Comparison of ENCODE assay signal across 31 cellular contexts in genomic region chr3:136428167-136428566, GRCh38.
DNase-seq lines count a peak whose midpoint lies in the region; ATAC-seq, FAIRE-seq and TF ChIP-seq lines count a peak whose summit lies in the region.
"Had no signal": no experiment of that assay in that cellular context is flagged by ENCODE, and none has a peak within 500 bp of the region (broad histone marks: within the 10 kb centered on the region; RNA-seq: fewer than 3 reads in every experiment).

No MANE protein-coding gene starts in this region.

- H3K4me3 ChIP-seq in mammary epithelial cell (replicated peaks in 1 of 3; ENCODE audit: insufficient read depth in 1 of 3, low read depth in 2 of 3, low read length in 3 of 3) (no peak overlapping the region), K562 (no peak overlapping the region), pancreas (no peak overlapping the region)
- H3K4me3 ChIP-seq: adrenal gland, HAP-1, left ventricle myocardium inferior, suprapubic skin, upper lobe of right lung had no signal

- ATAC-seq in K562: peak; percentile 42; the same call in 1 of the 3 replicates
- no peak for ATAC-seq in pancreas
- ATAC-seq: activated T-helper 17 cell treated with anti-CD3 and anti-CD28 coated beads, Interleukin-2, amount 50 U/mL, for 72 hours; naive thymus-derived CD4-positive, alpha-beta T cell; PC-3; upper lobe of right lung had no signal

- no peak for TF ChIP-seq CTCF in MCF 10A (IDR thresholded peaks at IDR 0.05; ENCODE audit: unreplicated experiment)
- TF ChIP-seq CTCF in mammary epithelial cell (conservative IDR thresholded peaks at IDR 0.05 in 1 of 2, IDR thresholded peaks at IDR 0.05 in 1 of 2; ENCODE audit: extremely low read depth in 1 of 2, insufficient read depth in 1 of 2, low read depth in 1 of 2, low read length in 2 of 2): no peak
- no peak for TF ChIP-seq CTCF in K562 (IDR thresholded peaks at IDR 0.05 in 2 of 3, conservative IDR thresholded peaks at IDR 0.05 in 1 of 3; ENCODE audit: insufficient read depth in 2 of 3, low read depth in 1 of 3, low read length in 3 of 3)
- no peak for TF ChIP-seq CTCF in CD14-positive monocyte (IDR thresholded peaks at IDR 0.05)
- no peak for TF ChIP-seq CTCF in pancreas (IDR thresholded peaks at IDR 0.05)

- H3K27me3 Mint-ChIP-seq in MCF 10A (ENCODE audit: insufficient read depth, unreplicated experiment) (no peaks in the 10 kb centered on the region), CD14-positive monocyte (ENCODE audit: low read depth in 3 of 3) (peaks cover 0 to 2% (median 0%) of the 10 kb centered on the region in 3 donors)
- H3K27me3 Mint-ChIP-seq: activated CD4-positive, alpha-beta memory T cell treated with anti-CD3 and anti-CD28 coated beads, Interleukin-2, amount 10 ng/mL, durations not matched to agents 7 days and 5 days; activated naive CD4-positive, alpha-beta T cell treated with anti-CD3 and anti-CD28 coated beads, Interleukin-2, amount 10 ng/mL, durations not matched to agents 7 days and 5 days; activated T-helper 17 cell treated with anti-CD3 and anti-CD28 coated beads, Interleukin-2, amount 50 U/mL, for 72 hours; naive thymus-derived CD4-positive, alpha-beta T cell had no signal

- intact Hi-C loops in MCF 10A (cut with micrococcal nuclease): no loop called here
- intact Hi-C loops in mammary epithelial cell (cut with micrococcal nuclease): no loop called here
- intact Hi-C loops in K562 (cut with micrococcal nuclease): no loop called here
- intact Hi-C loops in CD14-positive monocyte (cut with micrococcal nuclease): no loop called here
- intact Hi-C loops in pancreas (cut with DNase I): no loop called here

- no peaks in the 10 kb centered on the region for H3K9me1 ChIP-seq in K562 (ENCODE audit: control insufficient read depth, insufficient read depth, low read length)

- TF ChIP-seq EP300 in K562 (IDR thresholded peaks at IDR 0.05; ENCODE audit: low read length): no peak

- H3K27me3 ChIP-seq in mammary epithelial cell (ENCODE audit: insufficient read depth, low read length) (no peaks in the 10 kb centered on the region), K562 (ENCODE audit: control insufficient read depth in 2 of 2, insufficient read depth in 2 of 2, low read length in 2 of 2) (no peaks in the 10 kb centered on the region), pancreas (no peaks in the 10 kb centered on the region)
- H3K27me3 ChIP-seq: adrenal gland, brain microvascular endothelial cell, suprapubic skin, upper lobe of right lung had no signal

- H3K27ac ChIP-seq in mammary epithelial cell (ENCODE audit: insufficient read depth, low read depth, low read length) (no peak overlapping the region), K562 (ENCODE audit: extremely low read depth, low read depth, low read length) (no peak overlapping the region), pancreas (no peak overlapping the region)
- H3K27ac ChIP-seq: brain microvascular endothelial cell, left ventricle myocardium inferior, suprapubic skin, upper lobe of right lung had no signal

- H3K9me3 ChIP-seq in mammary epithelial cell (replicated peaks; ENCODE audit: insufficient read depth, low read length) (no peaks in the 10 kb centered on the region), K562 (replicated peaks; ENCODE audit: control insufficient read depth, insufficient read depth, low read depth, low read length) (no peaks in the 10 kb centered on the region), pancreas (no peaks in the 10 kb centered on the region)
- H3K9me3 ChIP-seq: adrenal gland, HAP-1, left ventricle myocardium inferior, suprapubic skin, upper lobe of right lung had no signal

- CTCF ChIA-PET in MCF 10A (lab: Yijun Ruan, JAX): interaction anchor here (0.5 to 0.7 kb wide), 2 partner anchors 232 to 322 kb away, joined by 3 to 4 read pairs; partner anchors contain the start of gene MSL2
- CTCF ChIA-PET in mammary epithelial cell (lab: Charles Lee; ENCODE audit: low non-redundant PET): no interaction called here
- CTCF ChIA-PET in K562 (lab: Yijun Ruan, JAX; ENCODE audit: low intra/inter-chr PET ratio): no interaction called here

- peak overlapping the region; percentile 41 for H3K27ac Mint-ChIP-seq in MCF 10A (ENCODE audit: low read depth, unreplicated experiment)
- H3K27ac Mint-ChIP-seq in CD14-positive monocyte: no peak overlapping the region
- H3K27ac Mint-ChIP-seq: activated CD4-positive, alpha-beta memory T cell treated with anti-CD3 and anti-CD28 coated beads, Interleukin-2, amount 10 ng/mL, durations not matched to agents 7 days and 5 days; activated naive CD4-positive, alpha-beta T cell treated with anti-CD3 and anti-CD28 coated beads, Interleukin-2, amount 10 ng/mL, durations not matched to agents 7 days and 5 days; activated T-helper 17 cell treated with anti-CD3 and anti-CD28 coated beads, Interleukin-2, amount 50 U/mL, for 72 hours had no signal

- H3K36me3 ChIP-seq in mammary epithelial cell (ENCODE audit: insufficient read depth, low read length) (no peaks in the 10 kb centered on the region), K562 (ENCODE audit: control insufficient read depth, insufficient read depth, low read length) (no peaks in the 10 kb centered on the region; the same call in 2 of the 3 replicates), pancreas (no peaks in the 10 kb centered on the region)
- H3K36me3 ChIP-seq: adrenal gland, brain microvascular endothelial cell had no signal

- BruUV-seq in MCF 10A (replicated peaks; lab: Mats Ljungman, UMichigan) (no TSS peak), mammary epithelial cell (replicated peaks; lab: Mats Ljungman, UMichigan) (no TSS peak), K562 (replicated peaks; lab: Mats Ljungman, UMichigan) (no TSS peak)

- H3K4me3 Mint-ChIP-seq in MCF 10A (ENCODE audit: unreplicated experiment) (no peak overlapping the region), CD14-positive monocyte (no peak overlapping the region)
- H3K4me3 Mint-ChIP-seq: activated CD4-positive, alpha-beta memory T cell treated with anti-CD3 and anti-CD28 coated beads, Interleukin-2, amount 10 ng/mL, durations not matched to agents 7 days and 5 days; activated naive CD4-positive, alpha-beta T cell treated with anti-CD3 and anti-CD28 coated beads, Interleukin-2, amount 10 ng/mL, durations not matched to agents 7 days and 5 days; activated T-helper 17 cell treated with anti-CD3 and anti-CD28 coated beads, Interleukin-2, amount 50 U/mL, for 72 hours; naive thymus-derived CD4-positive, alpha-beta T cell had no signal

- in situ Hi-C loops in mammary epithelial cell (cut with MboI; ENCODE audit: low sequenced_read_pairs in 2 of 2): no loop called here
- in situ Hi-C loops in K562 (cut with MboI): no loop called here

- no peak overlapping the region for H3K4me2 ChIP-seq in mammary epithelial cell (ENCODE audit: insufficient read depth, low read depth, low read length)
- no peak overlapping the region for H3K4me2 ChIP-seq in K562 (ENCODE audit: insufficient read depth, low read length)

- no peak for TF ChIP-seq POLR2A in K562 (conservative IDR thresholded peaks at IDR 0.05)

- FAIRE-seq in K562 (lab: Jason Lieb, UNC) (peak; percentile 44), pancreas (lab: Jason Lieb, UNC) (no peak)
- FAIRE-seq: A204.1 had no signal

- H3K9ac ChIP-seq in mammary epithelial cell (ENCODE audit: insufficient read depth, low read length): no peak overlapping the region
- H3K9ac ChIP-seq in K562 (ENCODE audit: insufficient read depth in 1 of 2, low read depth in 2 of 2, low read length in 2 of 2): no peak overlapping the region

- H3K4me1 Mint-ChIP-seq in MCF 10A (ENCODE audit: insufficient read depth, unreplicated experiment) (no peaks in the 10 kb centered on the region), CD14-positive monocyte (no peaks in the 10 kb centered on the region)
- H3K4me1 Mint-ChIP-seq: activated CD4-positive, alpha-beta memory T cell treated with anti-CD3 and anti-CD28 coated beads, Interleukin-2, amount 10 ng/mL, durations not matched to agents 7 days and 5 days; activated naive CD4-positive, alpha-beta T cell treated with anti-CD3 and anti-CD28 coated beads, Interleukin-2, amount 10 ng/mL, durations not matched to agents 7 days and 5 days; activated T-helper 17 cell treated with anti-CD3 and anti-CD28 coated beads, Interleukin-2, amount 50 U/mL, for 72 hours had no signal

- H3K4me1 ChIP-seq in mammary epithelial cell (ENCODE audit: insufficient read depth, low read length) (no peaks in the 10 kb centered on the region), K562 (replicated peaks in 1 of 2; ENCODE audit: control insufficient read depth in 2 of 2, insufficient read depth in 2 of 2, low read length in 2 of 2) (no peaks in the 10 kb centered on the region), pancreas (no peaks in the 10 kb centered on the region)
- H3K4me1 ChIP-seq: adrenal gland, HAP-1, left ventricle myocardium inferior, suprapubic skin, upper lobe of right lung had no signal

- WGBS in mammary epithelial cell (ENCODE audit: low coverage, missing lambda C conversion rate): 100% methylated on average over 1 of the region's 2 CpGs
- WGBS in K562 (ENCODE audit: insufficient coverage, low coverage, missing lambda C conversion rate): 29% methylated on average over 2 of the region's 2 CpGs
- WGBS in pancreas, 2 donors: 96% methylated on average over 2 of the region's 2 CpGs

- no peaks in the 10 kb centered on the region for H4K20me1 ChIP-seq in mammary epithelial cell (ENCODE audit: insufficient read depth, low read length)
- H4K20me1 ChIP-seq in K562 (replicated peaks; ENCODE audit: control insufficient read depth, insufficient read depth, low read length): no peaks in the 10 kb centered on the region

- no peaks in the 10 kb centered on the region for H3K9me3 Mint-ChIP-seq in MCF 10A (ENCODE audit: unreplicated experiment)
- peaks cover 0 to 3% (median 0%) of the 10 kb centered on the region in 7 donors for H3K9me3 Mint-ChIP-seq in CD14-positive monocyte
- H3K9me3 Mint-ChIP-seq: activated CD4-positive, alpha-beta memory T cell treated with anti-CD3 and anti-CD28 coated beads, Interleukin-2, amount 10 ng/mL, durations not matched to agents 7 days and 5 days; activated naive CD4-positive, alpha-beta T cell treated with anti-CD3 and anti-CD28 coated beads, Interleukin-2, amount 10 ng/mL, durations not matched to agents 7 days and 5 days; activated T-helper 17 cell treated with anti-CD3 and anti-CD28 coated beads, Interleukin-2, amount 50 U/mL, for 72 hours; naive thymus-derived CD4-positive, alpha-beta T cell had no signal

- no peak for TF ChIP-seq RAD21 in K562 (CRISPR knock-in tag; conservative IDR thresholded peaks at IDR 0.05 in 1 of 2, IDR thresholded peaks at IDR 0.05 in 1 of 2)

- H3K79me2 ChIP-seq in mammary epithelial cell (ENCODE audit: insufficient read depth, low read length) (no peaks in the 10 kb centered on the region), K562 (ENCODE audit: control insufficient read depth, insufficient read depth, low read length) (no peaks in the 10 kb centered on the region)

- dilution Hi-C loops in mammary epithelial cell (cut with HindIII; ENCODE audit: low sequenced_read_pairs): no loop called here

- no peak for DNase-seq in MCF 10A (ENCODE audit: unreplicated experiment)
- no peak for DNase-seq in mammary epithelial cell
- DNase-seq in K562 (ENCODE audit: extremely low read depth in 1 of 4, low spot score in 3 of 4): peak in 1 of 4 experiments; percentile 6
- DNase-seq in iPS-NIHi7 (ENCODE audit: extremely low spot score): peak; percentile 8
- DNase-seq in CD14-positive monocyte (ENCODE audit: low spot score): no peak
- no peak for DNase-seq in pancreas
- DNase-seq in NCI-H524 (lab: John Stamatoyannopoulos, UW): no peak
- DNase-seq in activated CD4-positive, alpha-beta T cell treated with anti-CD3 and anti-CD28 coated beads for 1 hour: no peak
- DNase-seq: activated CD4-positive, alpha-beta memory T cell treated with anti-CD3 and anti-CD28 coated beads, Interleukin-2, amount 10 ng/mL, durations not matched to agents 7 days and 5 days; activated CD4-positive, CD25-positive, alpha-beta regulatory T cell treated with anti-CD3 and anti-CD28 coated beads, Interleukin-2, amount 50 U/mL, for 72 hours; activated CD8-positive, alpha-beta memory T cell treated with anti-CD3 and anti-CD28 coated beads, Interleukin-2, amount 50 U/mL, for 4 hours; activated naive CD4-positive, alpha-beta T cell treated with anti-CD3 and anti-CD28 coated beads, Interleukin-2, amount 10 ng/mL, durations not matched to agents 7 days and 5 days; brain microvascular endothelial cell; GDM1; hypothalamus; left ventricle myocardium inferior; naive thymus-derived CD4-positive, alpha-beta T cell; NCI-H1930; NCI-H2227 treated with DMSO at 0.1 percent for 48 hours; NCI-H526 treated with DMSO at 0.1 percent for 48 hours; NK-92 treated with Interleukin-12 subunit alpha and Interleukin-12 subunit beta, amount 100 ng/mL, for 24 hours; PC-3; retina; stimulated activated naive CD4-positive, alpha-beta T cell; T-helper 2 cell; upper lobe of right lung had no signal

- H2AFZ ChIP-seq in mammary epithelial cell (ENCODE audit: low read depth, low read length): no peak overlapping the region
- H2AFZ ChIP-seq in K562 (ENCODE audit: low read depth, low read length): 0 out of 2 replicates have a peak overlapping the region, but pooled peaks have one; percentile 8

- peaks cover 28% of the 10 kb centered on the region for H3K36me3 Mint-ChIP-seq in MCF 10A (ENCODE audit: insufficient read depth, unreplicated experiment)
- peaks cover 38 to 42% of the 10 kb centered on the region in 2 donors for H3K36me3 Mint-ChIP-seq in CD14-positive monocyte

- POLR2A ChIA-PET in MCF 10A (lab: Yijun Ruan, JAX): no interaction called here
- POLR2A ChIA-PET in K562 (lab: Yijun Ruan, JAX): no interaction called here
